ENCODE assay signal across 8 cellular contexts in genomic region chr15:45586990-45587860, GRCh38. TPM values are rescaled to one million over a fixed set of nuclear protein-coding genes. Genes with fewer than 3 reads are reported as not detected.
DNase-seq lines count a peak whose midpoint lies in the region; ATAC-seq and TF ChIP-seq lines count a peak whose summit lies in the region.

TSS of gene BLOC1S6 (plus strand) at chr15:45587379. CDS start at chr15:45587444, 65 bp downstream.

- 0% methylated on average over 17 of the region's 68 CpGs for WGBS in esophagus muscularis mucosa

- ATAC-seq in GM21529 (IDR thresholded peaks at IDR 0.05; ENCODE audit: unreplicated experiment): peak; percentile 73
- peak; percentile 94 for ATAC-seq in Panc1

- peak within 1 kb of the TSS; percentile 97 to 100 (median 100) for H3K4me3 Mint-ChIP-seq in IgD-negative memory B cell

- no peaks in the 10 kb centered on the region for H3K9me3 Mint-ChIP-seq in IgD-negative memory B cell

- no peaks in the 10 kb centered on the region for H3K27me3 ChIP-seq in Panc1 (ENCODE audit: control insufficient read depth, insufficient read depth, low read length)
- no peaks in the 10 kb centered on the region for H3K27me3 ChIP-seq in esophagus muscularis mucosa
- no peaks in the 10 kb centered on the region for H3K27me3 ChIP-seq in muscle layer of duodenum (ENCODE audit: low read depth, low read length)

- peak within 1 kb of the TSS; percentile 99 to 100 (median 100) for H3K27ac Mint-ChIP-seq in IgD-negative memory B cell

- H3K9me3 ChIP-seq in Panc1 (ENCODE audit: control insufficient read depth, insufficient read depth, low read depth, low read length) (no peaks in the 10 kb centered on the region), esophagus muscularis mucosa (no peaks in the 10 kb centered on the region), muscle layer of duodenum (ENCODE audit: control insufficient read depth in 1 of 2, low read length in 2 of 2) (no peaks in the 10 kb centered on the region)

- H3K4me1 ChIP-seq in Panc1 (ENCODE audit: control insufficient read depth, insufficient read depth, low read length): peaks cover 26% of the 10 kb centered on the region
- H3K4me1 ChIP-seq in esophagus muscularis mucosa: peaks cover 27 to 59% (median 55%) of the 10 kb centered on the region in 4 donors
- peaks cover 11 to 39% of the 10 kb centered on the region in 2 donors for H3K4me1 ChIP-seq in muscle layer of duodenum (ENCODE audit: control insufficient read depth in 1 of 2, insufficient read depth in 2 of 2, low read length in 2 of 2)

- peaks cover 7% of the 10 kb centered on the region for H3K36me3 Mint-ChIP-seq in IgD-negative memory B cell

- H3K36me3 ChIP-seq in Panc1 (ENCODE audit: control insufficient read depth, insufficient read depth, low read length): peaks cover 3% of the 10 kb centered on the region; the same call in 1 of the 2 replicates
- H3K36me3 ChIP-seq in esophagus muscularis mucosa: no peaks in the 10 kb centered on the region
- peaks cover under 1 to 6% of the 10 kb centered on the region in 2 donors for H3K36me3 ChIP-seq in muscle layer of duodenum (ENCODE audit: control insufficient read depth in 1 of 2, insufficient read depth in 2 of 2, low read length in 2 of 2)

- TF ChIP-seq POLR2A in esophagus muscularis mucosa (IDR thresholded peaks at IDR 0.05; ENCODE audit: low read depth): no peak

- H3K4me1 Mint-ChIP-seq in IgD-negative memory B cell: peaks cover 27 to 44% (median 36%) of the 10 kb centered on the region in 3 donors

- DNase-seq in DMS153 (lab: John Stamatoyannopoulos, UW) (peak; percentile 43), Panc1 (ENCODE audit: low read depth, low spot score) (peak; percentile 50), esophagus muscularis mucosa (ENCODE audit: extremely low spot score) (peak; percentile 99)
- peak; percentile 94 to 95 for DNase-seq in activated T-cell treated with anti-CD3 and anti-CD28 coated beads, Interleukin-2, amount 50 U/mL, for 48 hours
- DNase-seq in stimulated activated CD8-positive, alpha-beta memory T cell treated with anti-CD3 and anti-CD28 coated beads, Interleukin-7, amount 100 ng/mL, for 4 hours (ENCODE audit: low read depth in 2 of 2): peak; percentile 77 to 81

- H3K4me3 ChIP-seq in Panc1 (ENCODE audit: low read depth in 2 of 2, low read length in 2 of 2) (peak within 1 kb of the TSS; percentile 92 to 100), esophagus muscularis mucosa (peak within 1 kb of the TSS; percentile 70 to 96 (median 88)), muscle layer of duodenum (ENCODE audit: low read depth in 1 of 2, low read length in 2 of 2) (peak within 1 kb of the TSS; percentile 89 to 99)

- POLR2A ChIA-PET in Panc1 (lab: Charles Lee): interaction anchor here (0.6 to 1.0 kb wide), 4 partner anchors 27 to 389 kb away, joined by 3 to 8 read pairs (median 4); no protein-coding TSS in a partner anchor

- no peak for TF ChIP-seq CTCF in Panc1 (IDR thresholded peaks at IDR 0.05)
- TF ChIP-seq CTCF in esophagus muscularis mucosa (IDR thresholded peaks at IDR 0.05): no peak

- BruUV-seq in Panc1 (replicated peaks; lab: Mats Ljungman, UMichigan): no TSS peak

- TF ChIP-seq EP300 in esophagus muscularis mucosa (IDR thresholded peaks at IDR 0.05): no peak

- intact Hi-C loops in Panc1 (cut with micrococcal nuclease; ENCODE audit: unreplicated experiment) (no loop called here), esophagus muscularis mucosa (cut with DNase I) (loop anchor here (2.0 to 10.0 kb wide), 2 partner anchors 48 to 64 kb away; partner anchors contain the start of genes SLC30A4 and SQOR)

- CTCF ChIA-PET in Panc1 (lab: Charles Lee): interaction anchor here (0.5 to 0.7 kb wide), 2 partner anchors 85 to 156 kb away, joined by 4 to 5 read pairs; no protein-coding TSS in a partner anchor

- in situ Hi-C loops in Panc1 (cut with HindIII; ENCODE audit: low pct_unique_long_range_greater_than_20kb, low sequenced_read_pairs): no loop called here

- no peaks in the 10 kb centered on the region for H3K27me3 Mint-ChIP-seq in IgD-negative memory B cell

- peak within 1 kb of the TSS; percentile 98 for H3K27ac ChIP-seq in Panc1 (ENCODE audit: low read length)
- peak within 1 kb of the TSS; percentile 93 to 99 (median 98) for H3K27ac ChIP-seq in esophagus muscularis mucosa (replicated peaks in 1 of 4)
- peak within 1 kb of the TSS; percentile 99 for H3K27ac ChIP-seq in muscle layer of duodenum (ENCODE audit: low read length)

RNA-seq across cellular contexts. Expression of gene BLOC1S6, which starts in this region (rescaled TPM):
- 68.1 TPM for polyA plus RNA-seq in IgD-negative memory B cell
- 52.0 TPM for total RNA-seq in Panc1 (2021; ENCODE audit: unreplicated experiment)
- polyA plus RNA-seq in Panc1 (2012; ENCODE audit: insufficient read length): 22.0 TPM
- total RNA-seq in esophagus muscularis mucosa: 10 to 100 TPM; 37.5 to 58.1 (median 49.2) TPM

Comparison
In these comparisons a context has a peak if more than half of its experiments do, and no peak if none do; other contexts are left out.
1. Peak in every context shown above with its lines: DNase-seq, ATAC-seq, H3K4me3 ChIP-seq and H3K27ac ChIP-seq.
2. DNase-seq: peak in every context shown above with its lines; median percentile 99 in esophagus muscularis mucosa; 94 in activated T-cell treated with anti-CD3 and anti-CD28 coated beads, Interleukin-2, amount 50 U/mL, for 48 hours; 79 in stimulated activated CD8-positive, alpha-beta memory T cell treated with anti-CD3 and anti-CD28 coated beads, Interleukin-7, amount 100 ng/mL, for 4 hours; 50 in Panc1; 43 in DMS153.